8 cellular contexts compared by ENCODE assay signal in the genomic region with DNA sequence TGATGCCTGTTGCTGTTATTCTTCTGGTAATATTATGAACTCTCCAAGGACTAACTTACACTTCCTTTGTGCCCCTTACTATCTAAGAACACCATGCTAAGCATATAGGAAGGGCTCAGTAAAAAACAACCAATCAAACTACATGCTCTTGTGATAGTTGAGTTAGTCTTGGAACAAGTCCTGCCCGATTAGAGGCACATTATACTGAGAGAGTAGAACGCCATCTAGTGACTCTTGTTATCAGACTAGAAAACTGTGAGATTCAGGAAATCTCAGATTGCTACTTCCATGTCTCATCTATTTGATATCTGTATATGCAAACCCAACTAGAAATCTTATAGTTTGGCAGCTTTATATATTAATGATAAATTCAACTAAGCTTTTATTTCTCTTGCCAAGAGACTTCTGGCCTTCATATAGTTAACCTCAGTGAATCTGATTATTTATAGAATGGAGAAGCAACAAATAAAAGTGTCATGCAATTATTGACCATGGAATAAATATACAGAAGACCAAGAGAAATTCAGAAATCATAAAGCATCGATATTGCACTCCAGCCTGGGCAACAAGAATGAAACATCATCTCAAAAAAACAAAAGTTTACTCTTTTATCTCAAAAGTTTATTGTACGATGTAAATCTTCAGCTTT. TPM values are rescaled to one million over a fixed set of nuclear protein-coding genes. Genes with fewer than 3 reads are reported as not detected.
DNase-seq lines count a peak whose midpoint lies in the region; ATAC-seq, FAIRE-seq and TF ChIP-seq lines count a peak whose summit lies in the region.

No MANE protein-coding gene starts in this region.

- H3K4me3 ChIP-seq in brain microvascular endothelial cell (ENCODE audit: low read depth, low read length) = no peak overlapping the region
- no peak overlapping the region for H3K4me3 ChIP-seq in thoracic aorta

- peak; percentile 97 for FAIRE-seq in islet of Langerhans (lab: Jason Lieb, UNC)

- TF ChIP-seq CTCF in brain microvascular endothelial cell (IDR thresholded peaks at IDR 0.05; ENCODE audit: low read depth, low read length, missing control alignments) (peak; percentile 59), thoracic aorta (IDR thresholded peaks at IDR 0.05) (peak; percentile 31)

- DNase-seq in DMS 273 (lab: John Stamatoyannopoulos, UW; ENCODE audit: unreplicated experiment) (peak; percentile 86), HT1080 (ENCODE audit: low read depth) (peak; percentile 66), NCI-H82 (lab: John Stamatoyannopoulos, UW) (peak; percentile 87), brain microvascular endothelial cell (peak; percentile 58), thoracic aorta (ENCODE audit: low spot score) (no peak)
- DNase-seq in activated CD8-positive, alpha-beta memory T cell treated with anti-CD3 and anti-CD28 coated beads, Interleukin-2, amount 50 U/mL, for 48 hours = no peak

- H3K27ac ChIP-seq in brain microvascular endothelial cell (no peak overlapping the region), thoracic aorta (no peak overlapping the region)

- no peaks in the 10 kb centered on the region for H3K36me3 ChIP-seq in brain microvascular endothelial cell (replicated peaks)
- no peaks in the 10 kb centered on the region for H3K36me3 ChIP-seq in thoracic aorta

- ATAC-seq in thoracic aorta (ENCODE audit: insufficient number of reproducible peaks, low FRiP score, low read depth) = no peak
- ATAC-seq in HG02798 (IDR thresholded peaks at IDR 0.05; ENCODE audit: poor library complexity, unreplicated experiment) = no peak

- H3K4me1 ChIP-seq in thoracic aorta (ENCODE audit: control insufficient read depth in 1 of 2, low read depth in 2 of 2) = no peaks in the 10 kb centered on the region

- no peaks in the 10 kb centered on the region for H3K9me3 ChIP-seq in thoracic aorta

- in situ Hi-C loops in brain microvascular endothelial cell (cut with HindIII; ENCODE audit: low pct_ligation_motif_present, low sequenced_read_pairs) = no loop called here

- H3K27me3 ChIP-seq in brain microvascular endothelial cell (replicated peaks) = no peaks in the 10 kb centered on the region
- no peaks in the 10 kb centered on the region for H3K27me3 ChIP-seq in thoracic aorta (replicated peaks; ENCODE audit: insufficient read depth)

RNA-seq across cellular contexts. Expression of gene SRRM1, which starts 7.8 kb away (rescaled TPM):
- total RNA-seq in HT1080 (2014; rRNA removed; shearing (Covaris generic)) = 26.1 and 31.7 TPM in 2 replicates
- polyA plus RNA-seq in HT1080 (2015; cell fraction: cytosol; rRNA removed) = 88.5 and 104 TPM in 2 replicates
- polyA plus RNA-seq in HT1080 (2015; cell fraction: nucleus; rRNA removed) = 276 and 314 TPM in 2 replicates
- 100 to 1,000 TPM in 1 of 2 donors, 10 to 100 TPM in 1; 57.0 to 181 TPM for total RNA-seq in thoracic aorta

Comparison
In these comparisons a context has a peak if more than half of its experiments do, and no peak if none do; other contexts are left out.
1. DNase-seq: peak in DMS 273 (single experiment), HT1080 (single experiment), NCI-H82 (single experiment) and brain microvascular endothelial cell (single experiment); none in thoracic aorta (single experiment) and activated CD8-positive, alpha-beta memory T cell treated with anti-CD3 and anti-CD28 coated beads, Interleukin-2, amount 50 U/mL, for 48 hours (single experiment).